Comparison of ENCODE assay signal across 11 cellular contexts in the genomic region with DNA sequence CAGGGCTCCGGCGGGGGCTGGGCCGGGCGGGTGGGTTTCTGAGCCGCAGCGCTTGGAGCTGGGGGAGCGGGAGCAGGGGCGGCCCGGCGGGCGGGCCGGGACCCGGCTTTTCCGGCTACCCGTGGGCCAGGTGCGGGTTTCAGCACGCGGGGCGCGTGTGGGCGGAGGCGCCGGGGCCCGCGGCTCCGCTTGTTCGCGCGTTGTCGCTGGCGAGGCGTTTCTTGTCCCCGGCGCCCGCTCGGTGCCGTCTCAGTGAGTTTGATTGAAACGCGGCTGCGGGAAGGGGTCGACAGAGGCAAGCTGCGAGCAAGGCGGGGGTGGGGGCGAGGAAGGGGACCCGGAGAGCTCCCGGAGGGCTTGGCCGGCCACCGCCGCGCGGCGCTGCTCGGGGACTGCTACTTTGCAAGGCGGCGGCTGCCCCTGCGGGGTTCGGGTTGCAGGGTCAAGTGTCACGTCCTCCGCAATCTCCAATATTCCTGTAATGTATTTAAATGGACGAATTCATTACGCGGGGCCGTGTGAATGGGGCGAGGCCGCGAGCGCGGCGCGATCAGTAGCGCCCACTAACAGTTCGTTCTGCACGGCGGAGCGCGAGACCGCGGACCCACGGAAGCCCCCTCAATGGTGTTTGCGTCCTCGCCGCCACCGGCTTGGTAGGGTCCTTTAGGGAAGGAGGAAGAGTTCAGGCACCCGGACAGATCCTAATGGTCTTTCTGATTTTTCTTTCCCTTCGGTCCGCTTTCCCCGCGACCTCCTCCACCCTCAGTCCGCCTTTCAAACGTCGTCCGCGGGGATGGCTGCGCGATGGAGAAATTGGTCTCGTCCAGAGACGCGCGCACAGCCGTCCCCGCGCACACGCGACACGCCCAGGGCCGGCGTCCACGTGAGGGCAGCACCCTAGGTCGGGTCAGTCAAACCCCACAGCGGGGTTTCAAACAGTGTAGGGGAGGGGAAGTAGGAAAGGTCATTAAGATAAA.
DNase-seq lines count a peak whose midpoint lies in the region; ATAC-seq, FAIRE-seq and TF ChIP-seq lines count a peak whose summit lies in the region.
"Had no signal": no experiment of that assay in that cellular context is flagged by ENCODE, and none has a peak within 500 bp of the region (broad histone marks: within the 10 kb centered on the region; RNA-seq: fewer than 3 reads in every experiment).

No MANE protein-coding gene starts in this region.

- H3K4me2 ChIP-seq in astrocyte (ENCODE audit: low read length) = peak overlapping the region; percentile 71

- TF ChIP-seq EP300 in upper lobe of left lung (IDR thresholded peaks at IDR 0.05) = no peak

- no peak for FAIRE-seq in astrocyte (lab: Jason Lieb, UNC)

- no peaks in the 10 kb centered on the region for H3K36me3 ChIP-seq in astrocyte (ENCODE audit: insufficient read depth, low read length)
- H3K36me3 ChIP-seq in upper lobe of left lung = no peaks in the 10 kb centered on the region

- H3K27ac Mint-ChIP-seq in astrocyte (ENCODE audit: unreplicated experiment) (no peak overlapping the region), natural killer cell (no peak overlapping the region)
- H3K27ac Mint-ChIP-seq: mesothelial cell of epicardium had no signal

- ATAC-seq in Right ventricle myocardium superior (ENCODE audit: poor library complexity) (peak; percentile 12), Right ventricle myocardium inferior (no peak), natural killer cell (no peak), upper lobe of left lung (ENCODE audit: low FRiP score in 2 of 2) (no peak)

- no peaks in the 10 kb centered on the region for H3K9me3 ChIP-seq in astrocyte (ENCODE audit: insufficient read depth, low read depth, low read length)
- no peaks in the 10 kb centered on the region for H3K9me3 ChIP-seq in upper lobe of left lung

- H3K9ac ChIP-seq in astrocyte (ENCODE audit: low read length) = no peak overlapping the region

- 5 to 7% methylated on average over 43 to 80 of the region's 110 CpGs for WGBS in upper lobe of left lung, 2 donors

- H3K4me3 Mint-ChIP-seq in astrocyte (ENCODE audit: unreplicated experiment) = no peak overlapping the region
- H3K4me3 Mint-ChIP-seq in natural killer cell = peak overlapping the region; percentile 21
- H3K4me3 Mint-ChIP-seq: mesothelial cell of epicardium had no signal

- no peaks in the 10 kb centered on the region for H3K79me2 ChIP-seq in astrocyte (ENCODE audit: insufficient read depth, low read length)

- TF ChIP-seq CTCF in astrocyte (IDR thresholded peaks at IDR 0.05; ENCODE audit: insufficient read depth, low read depth, low read length) = no peak
- TF ChIP-seq CTCF in natural killer cell (IDR thresholded peaks at IDR 0.05) = no peak
- TF ChIP-seq CTCF in upper lobe of left lung (IDR thresholded peaks at IDR 0.05) = no peak

- peak; percentile 31 for DNase-seq in Right ventricle myocardium superior
- DNase-seq in Right ventricle myocardium inferior (ENCODE audit: missing footprints) = no peak
- DNase-seq in astrocyte (ENCODE audit: low read depth) = no peak
- no peak for DNase-seq in natural killer cell
- peak in 1 of 2 donors; percentile 83 for DNase-seq in upper lobe of left lung
- no peak for DNase-seq in NCI-H1048 (lab: John Stamatoyannopoulos, UW)
- DNase-seq in KBM-7 = no peak
- DNase-seq in stimulated activated CD4-positive, alpha-beta T cell treated with anti-CD3 and anti-CD28 coated beads, Interleukin-1b, Interleukin-23, amount 100 ng/mL, for 48 hours = no peak
- DNase-seq: amygdala; NK-92 treated with Interleukin-12 subunit alpha and Interleukin-12 subunit beta, amount 100 ng/mL, for 24 hours had no signal

- H2AFZ ChIP-seq in astrocyte (ENCODE audit: low read depth, low read length) = no peak overlapping the region

- H3K4me1 ChIP-seq in astrocyte (ENCODE audit: insufficient read depth, low read length) (peaks cover 12% of the 10 kb centered on the region), upper lobe of left lung (peaks cover 44 to 59% (median 48%) of the 10 kb centered on the region in 4 donors)

- peaks cover 83% of the 10 kb centered on the region for H3K27me3 Mint-ChIP-seq in astrocyte (ENCODE audit: low read depth, unreplicated experiment)
- peaks cover 62 to 71% of the 10 kb centered on the region in 2 donors for H3K27me3 Mint-ChIP-seq in natural killer cell (ENCODE audit: low read depth in 2 of 2)

- peaks cover 7% of the 10 kb centered on the region for H3K9me3 Mint-ChIP-seq in astrocyte (ENCODE audit: unreplicated experiment)
- no peaks in the 10 kb centered on the region for H3K9me3 Mint-ChIP-seq in natural killer cell
- H3K9me3 Mint-ChIP-seq: mesothelial cell of epicardium had no signal

- H4K20me1 ChIP-seq in astrocyte (ENCODE audit: insufficient read depth, low read length) = peaks cover 12% of the 10 kb centered on the region

- H3K36me3 Mint-ChIP-seq in astrocyte (ENCODE audit: low read depth, unreplicated experiment) (no peaks in the 10 kb centered on the region), natural killer cell (no peaks in the 10 kb centered on the region)
- H3K36me3 Mint-ChIP-seq: mesothelial cell of epicardium had no signal

- intact Hi-C loops in Right ventricle myocardium superior (cut with DNase I) (no loop called here), Right ventricle myocardium inferior (cut with DNase I) (no loop called here), natural killer cell (cut with micrococcal nuclease) (loop anchor here (10.0 kb wide), 1 partner anchor 390 kb away; no protein-coding TSS in a partner anchor)

- H3K27ac ChIP-seq in astrocyte (ENCODE audit: low read depth, low read length) (no peak overlapping the region), upper lobe of left lung (no peak overlapping the region)

- H3K27me3 ChIP-seq in astrocyte (ENCODE audit: insufficient read depth, low read length) = peaks cover 90% of the 10 kb centered on the region
- H3K27me3 ChIP-seq in upper lobe of left lung = peaks cover 5 to 85% (median 52%) of the 10 kb centered on the region in 4 donors

- H3K4me1 Mint-ChIP-seq in astrocyte (ENCODE audit: low read depth, unreplicated experiment) (peaks cover 2% of the 10 kb centered on the region), natural killer cell (peaks cover 14 to 27% of the 10 kb centered on the region in 2 donors)

- no peak for TF ChIP-seq POLR2A in upper lobe of left lung (IDR thresholded peaks at IDR 0.05)

- in situ Hi-C loops in KBM-7 (cut with MboI; ENCODE audit: low pct_unique_long_range_greater_than_20kb, low sequenced_read_pairs) = loop anchor here (25.0 kb wide), 1 partner anchor 388 kb away; no protein-coding TSS in a partner anchor

- no peak overlapping the region for H3K4me3 ChIP-seq in astrocyte (ENCODE audit: insufficient read depth, low read depth, low read length)
- H3K4me3 ChIP-seq in upper lobe of left lung = peak overlapping the region in 3 of 4 donors; percentile 9 to 35 (median 26)
